ENCODE assay signal across 8 cellular contexts in the genomic region with DNA sequence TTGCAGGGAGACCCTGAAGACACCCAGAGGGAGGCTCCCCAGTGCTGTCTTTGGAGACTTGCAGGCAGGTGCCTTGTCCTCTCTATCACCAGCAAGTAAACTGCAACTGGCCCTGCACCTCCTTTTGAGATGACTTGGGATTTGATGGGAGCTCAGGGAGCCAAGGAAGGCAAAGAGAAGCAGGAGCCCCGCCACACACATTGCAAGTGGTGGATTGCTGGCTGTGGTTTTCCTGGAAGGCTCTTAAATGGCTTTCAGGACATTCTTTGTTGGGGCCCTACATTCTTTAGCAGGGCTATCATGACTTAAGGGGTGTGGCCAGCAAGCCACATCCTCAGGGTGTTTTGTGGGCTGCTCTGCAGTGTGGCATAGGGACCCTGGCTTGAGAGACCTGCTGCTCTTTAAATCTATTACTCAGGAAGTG. TPM values are rescaled to one million over a fixed set of nuclear protein-coding genes. Genes with fewer than 3 reads are reported as not detected.
A peak's percentile ranks its signal among the peaks of the same experiment; 100 is the strongest.
DNase-seq lines count a peak whose midpoint lies in the region; ATAC-seq and TF ChIP-seq lines count a peak whose summit lies in the region.

No MANE protein-coding gene starts in this region.

- no peaks in the 10 kb centered on the region for H3K9me2 ChIP-seq in Karpas-422 (replicated peaks; ENCODE audit: insufficient read depth, low read length)

- CTCF ChIA-PET in Caco-2 (lab: Charles Lee): interaction anchor here (0.5 to 1.2 kb wide), 3 partner anchors 121 to 179 kb away, joined by 3 to 4 read pairs (median 3); no protein-coding TSS in a partner anchor
- CTCF ChIA-PET in HEK293 (lab: Yijun Ruan, JAX): interaction anchor here (0.7 to 1.3 kb wide), 4 partner anchors 98 to 166 kb away, joined by 3 to 10 read pairs (median 4); no protein-coding TSS in a partner anchor

- no peaks in the 10 kb centered on the region for H3K36me3 Mint-ChIP-seq in Caco-2 (ENCODE audit: insufficient read depth, unreplicated experiment)

- H3K27ac ChIP-seq in HEK293 (ENCODE audit: extremely low read depth, low read depth, low read length): no peak overlapping the region
- H3K27ac ChIP-seq in tibial artery: no peak overlapping the region
- no peak overlapping the region for H3K27ac ChIP-seq in Karpas-422 (ENCODE audit: low read length)

- no TSS peak for BruUV-seq in Caco-2 (replicated peaks; lab: Mats Ljungman, UMichigan)

- intact Hi-C loops in Caco-2 (cut with micrococcal nuclease; ENCODE audit: unreplicated experiment) (no loop called here), tibial artery (cut with DNase I; ENCODE audit: low total_unique reads) (no loop called here)

- TF ChIP-seq CTCF in Caco-2 (IDR thresholded peaks at IDR 0.05; ENCODE audit: insufficient read depth in 1 of 2, low read depth in 1 of 2, low read length in 1 of 2, severe bottlenecking in 1 of 2, unreplicated experiment in 1 of 2): no peak
- no peak for TF ChIP-seq CTCF in HEK293 (tag by site-specific recombination; IDR thresholded peaks at IDR 0.05)
- TF ChIP-seq CTCF in tibial artery (IDR thresholded peaks at IDR 0.05): no peak

- peak overlapping the region; percentile 59 for H3K27ac Mint-ChIP-seq in Caco-2 (ENCODE audit: unreplicated experiment)

- peak; percentile 91 for ATAC-seq in SK-N-SH treated with all-trans-retinoic acid at 6 μM for 48 hours

- H4K20me1 ChIP-seq in Karpas-422 (ENCODE audit: insufficient read depth, low read depth, low read length): no peaks in the 10 kb centered on the region

- H3K9me3 ChIP-seq in Caco-2 (peaks cover 3% of the 10 kb centered on the region; the same call in 1 of the 2 replicates), HEK293 (ENCODE audit: control insufficient read depth, insufficient read depth, low read depth, low read length) (no peaks in the 10 kb centered on the region), tibial artery (peaks cover 0 to 10% (median 0%) of the 10 kb centered on the region in 3 donors), Karpas-422 (ENCODE audit: low read length) (peaks cover 5% of the 10 kb centered on the region; the same call in 1 of the 2 replicates)

- POLR2A ChIA-PET in Caco-2 (lab: Charles Lee): interaction anchor here (0.6 to 1.5 kb wide), 3 partner anchors 22 to 39 kb away, joined by 3 to 6 read pairs (median 5); no protein-coding TSS in a partner anchor
- POLR2A ChIA-PET in HEK293 (lab: Yijun Ruan, JAX): interaction anchor here (1.6 kb wide), 1 partner anchor 39 kb away, joined by 4 read pairs; no protein-coding TSS in a partner anchor

- no peaks in the 10 kb centered on the region for H3K27me3 Mint-ChIP-seq in Caco-2 (ENCODE audit: insufficient read depth, unreplicated experiment)

- DNase-seq in Caco-2 (peak; percentile 71 to 80), fibroblast of gingiva (ENCODE audit: low read depth) (peak; percentile 81), stromal cell of bone marrow (ENCODE audit: low read depth) (peak; percentile 53), tibial artery (no peak), Karpas-422 (no peak)
- DNase-seq in stimulated activated CD4-positive, alpha-beta T cell treated with anti-CD3 and anti-CD28 coated beads, Interleukin-4, amount 100 ng/mL, for 4 hours: no peak

- no peak overlapping the region for H3K4me3 ChIP-seq in Caco-2 (ENCODE audit: low read depth, low read length)
- H3K4me3 ChIP-seq in HEK293 (ENCODE audit: low read depth, low read length): no peak overlapping the region
- no peak overlapping the region for H3K4me3 ChIP-seq in tibial artery
- H3K4me3 ChIP-seq in Karpas-422 (ENCODE audit: low read length): no peak overlapping the region

- H3K79me2 ChIP-seq in Karpas-422 (ENCODE audit: low read length): no peaks in the 10 kb centered on the region

- no peak overlapping the region for H3K4me2 ChIP-seq in Karpas-422 (ENCODE audit: low read depth, low read length, poor library complexity, severe bottlenecking)

- H3K36me3 ChIP-seq in Caco-2 (ENCODE audit: control insufficient read depth, insufficient read depth, low read length): no peaks in the 10 kb centered on the region
- H3K36me3 ChIP-seq in HEK293 (ENCODE audit: control insufficient read depth in 2 of 2, insufficient read depth in 1 of 2, low read length in 2 of 2): no peaks in the 10 kb centered on the region
- H3K36me3 ChIP-seq in tibial artery: no peaks in the 10 kb centered on the region
- H3K36me3 ChIP-seq in Karpas-422 (ENCODE audit: insufficient read depth, low read length): no peaks in the 10 kb centered on the region

- H3K4me1 Mint-ChIP-seq in Caco-2 (ENCODE audit: low read depth, unreplicated experiment): peaks cover 24% of the 10 kb centered on the region

- H3K4me3 Mint-ChIP-seq in Caco-2 (ENCODE audit: unreplicated experiment): peak overlapping the region; percentile 36

- peaks cover 35% of the 10 kb centered on the region for H3K9me3 Mint-ChIP-seq in Caco-2 (ENCODE audit: unreplicated experiment)

- H3K4me1 ChIP-seq in Caco-2 (peaks cover 23% of the 10 kb centered on the region), HEK293 (ENCODE audit: control insufficient read depth, insufficient read depth, low read length) (no peaks in the 10 kb centered on the region), tibial artery (peaks cover 0 to 5% (median 0%) of the 10 kb centered on the region in 4 donors), Karpas-422 (ENCODE audit: low read length) (peaks cover 7% of the 10 kb centered on the region; the same call in 1 of the 2 replicates)

- H3K27me3 ChIP-seq in Caco-2 (replicated peaks; ENCODE audit: control insufficient read depth, insufficient read depth, low read length): no peaks in the 10 kb centered on the region
- H3K27me3 ChIP-seq in tibial artery: no peaks in the 10 kb centered on the region
- H3K27me3 ChIP-seq in Karpas-422 (ENCODE audit: low read length): no peaks in the 10 kb centered on the region

- no peak overlapping the region for H2AFZ ChIP-seq in Karpas-422 (ENCODE audit: low read length)

- no peak overlapping the region for H3K9ac ChIP-seq in Karpas-422 (ENCODE audit: low read length)

TF ChIP-seq in HEK293, 187 proteins besides CTCF, POLR2A, EP300 and RAD21:
- TF ChIP-seq, protein P1, sequence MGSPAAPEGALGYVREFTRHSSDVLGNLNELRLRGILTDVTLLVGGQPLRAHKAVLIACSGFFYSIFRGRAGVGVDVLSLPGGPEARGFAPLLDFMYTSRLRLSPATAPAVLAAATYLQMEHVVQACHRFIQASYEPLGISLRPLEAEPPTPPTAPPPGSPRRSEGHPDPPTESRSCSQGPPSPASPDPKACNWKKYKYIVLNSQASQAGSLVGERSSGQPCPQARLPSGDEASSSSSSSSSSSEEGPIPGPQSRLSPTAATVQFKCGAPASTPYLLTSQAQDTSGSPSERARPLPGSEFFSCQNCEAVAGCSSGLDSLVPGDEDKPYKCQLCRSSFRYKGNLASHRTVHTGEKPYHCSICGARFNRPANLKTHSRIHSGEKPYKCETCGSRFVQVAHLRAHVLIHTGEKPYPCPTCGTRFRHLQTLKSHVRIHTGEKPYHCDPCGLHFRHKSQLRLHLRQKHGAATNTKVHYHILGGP (tag by site-specific recombination; IDR thresholded peaks at IDR 0.05): peak; percentile 77
- no peak for TF ChIP-seq ZNF549 (tag by site-specific recombination; IDR thresholded peaks at IDR 0.05)

TF ChIP-seq in SK-N-SH treated with all-trans-retinoic acid at 6 μM for 48 hours, 23 proteins besides CTCF, POLR2A, EP300 and RAD21:
- TF ChIP-seq BACH2 (CRISPR knock-in tag; IDR thresholded peaks at IDR 0.05; ENCODE audit: borderline replicate concordance) (no peak), PPARA (CRISPR knock-in tag; IDR thresholded peaks at IDR 0.05; ENCODE audit: borderline replicate concordance) (no peak), ISL1 (CRISPR knock-in tag; IDR thresholded peaks at IDR 0.05) (peak; percentile 56; the same call in 1 of the 2 replicates)
- TF ChIP-seq, protein P2, sequence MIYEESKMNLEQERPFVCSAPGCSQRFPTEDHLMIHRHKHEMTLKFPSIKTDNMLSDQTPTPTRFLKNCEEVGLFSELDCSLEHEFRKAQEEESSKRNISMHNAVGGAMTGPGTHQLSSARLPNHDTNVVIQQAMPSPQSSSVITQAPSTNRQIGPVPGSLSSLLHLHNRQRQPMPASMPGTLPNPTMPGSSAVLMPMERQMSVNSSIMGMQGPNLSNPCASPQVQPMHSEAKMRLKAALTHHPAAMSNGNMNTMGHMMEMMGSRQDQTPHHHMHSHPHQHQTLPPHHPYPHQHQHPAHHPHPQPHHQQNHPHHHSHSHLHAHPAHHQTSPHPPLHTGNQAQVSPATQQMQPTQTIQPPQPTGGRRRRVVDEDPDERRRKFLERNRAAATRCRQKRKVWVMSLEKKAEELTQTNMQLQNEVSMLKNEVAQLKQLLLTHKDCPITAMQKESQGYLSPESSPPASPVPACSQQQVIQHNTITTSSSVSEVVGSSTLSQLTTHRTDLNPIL (CRISPR knock-in tag; IDR thresholded peaks at IDR 0.05; ENCODE audit: low read depth): no peak
TF ChIP-seq in SK-N-SH treated with all-trans-retinoic acid at 6 μM for 48 hours: peak in this region for 1.

RNA-seq across cellular contexts. Expression of gene CDC42EP3, which starts 39.9 kb away (rescaled TPM):
- 87.5 and 95.8 TPM in 2 replicates for total RNA-seq in Caco-2 (2022)
- total RNA-seq in Karpas-422 (2014; rRNA removed; shearing (Covaris generic); ENCODE audit: low replicate concordance): 10.7 and 12.5 TPM in 2 replicates

Comparison
In these comparisons a context has a peak if more than half of its experiments do, and no peak if none do; other contexts are left out.
1. DNase-seq: peak in Caco-2 (2 of 2), fibroblast of gingiva (single experiment) and stromal cell of bone marrow (single experiment); none in tibial artery (0 of 2), Karpas-422 (single experiment) and stimulated activated CD4-positive, alpha-beta T cell treated with anti-CD3 and anti-CD28 coated beads, Interleukin-4, amount 100 ng/mL, for 4 hours (0 of 2).